Comparison of ENCODE assay signal across 17 cellular contexts in the genomic region with DNA sequence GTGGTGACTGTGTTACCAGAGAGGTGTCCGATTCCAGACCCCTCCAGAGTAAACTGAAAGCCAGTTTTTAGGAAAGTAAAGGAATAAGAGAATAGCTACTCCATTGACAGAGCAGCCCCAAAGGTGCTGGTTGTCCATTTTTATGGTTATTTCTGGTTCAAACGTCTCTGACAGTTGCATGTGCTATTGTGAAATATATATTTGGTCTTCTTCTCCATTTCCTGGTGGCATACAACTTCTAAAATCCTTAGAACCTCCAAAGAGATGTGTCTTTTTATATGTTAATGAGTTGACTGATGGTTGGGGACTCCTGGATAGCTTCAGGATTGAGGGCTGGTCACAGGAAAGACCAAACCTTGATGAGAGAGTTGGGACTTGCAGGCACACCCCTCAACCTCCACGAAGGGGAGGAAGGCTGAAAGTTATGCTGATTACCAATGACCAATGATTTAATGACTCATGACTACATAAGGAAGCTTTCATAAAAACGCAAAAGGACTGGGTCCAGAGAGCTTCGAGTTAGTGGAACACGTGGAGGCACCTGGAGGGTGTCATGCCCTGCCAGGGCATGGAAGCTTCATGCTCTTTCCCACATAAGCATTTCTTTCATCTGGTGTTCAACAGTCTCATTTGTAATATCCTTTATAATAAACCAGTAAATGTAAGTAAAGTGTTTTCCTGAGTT.
DNase-seq lines count a peak whose midpoint lies in the region; ATAC-seq and TF ChIP-seq lines count a peak whose summit lies in the region.
"Had no signal": no experiment of that assay in that cellular context is flagged by ENCODE, and none has a peak within 500 bp of the region (broad histone marks: within the 10 kb centered on the region; RNA-seq: fewer than 3 reads in every experiment).

No MANE protein-coding gene starts in this region.

- H2AFZ ChIP-seq in mesenchymal stem cell (ENCODE audit: low read depth, low read length) = no peak overlapping the region

- TF ChIP-seq CTCF in natural killer cell (IDR thresholded peaks at IDR 0.05) (no peak), brain microvascular endothelial cell (IDR thresholded peaks at IDR 0.05; ENCODE audit: low read depth, low read length, missing control alignments) (no peak), vagina (IDR thresholded peaks at IDR 0.05) (no peak)

- whole genome bisulfite sequencing in mesenchymal stem cell = 61% methylated on average over 6 of the region's 6 CpGs

- H3K23ac ChIP-seq in mesenchymal stem cell (ENCODE audit: low read length in 2 of 2) = no peak overlapping the region

- H3K18ac ChIP-seq in mesenchymal stem cell (ENCODE audit: low read depth in 1 of 2, low read length in 2 of 2) = no peak overlapping the region

- peak overlapping the region; percentile 39 for H3K4me3 ChIP-seq in brain microvascular endothelial cell (ENCODE audit: low read depth, low read length)
- peak overlapping the region in 1 of 2 experiments; percentile 69 for H3K4me3 ChIP-seq in mesenchymal stem cell (ENCODE audit: insufficient read depth in 1 of 2, low read depth in 1 of 2, low read length in 2 of 2)
- no peak overlapping the region for H3K4me3 ChIP-seq in vagina
- H3K4me3 ChIP-seq: uterus had no signal

- H3K4ac ChIP-seq in mesenchymal stem cell (ENCODE audit: low read depth in 1 of 2, low read length in 2 of 2) = no peak overlapping the region

- no peak overlapping the region for H2AK5ac ChIP-seq in mesenchymal stem cell (ENCODE audit: low read length, severe bottlenecking)

- no peak for ATAC-seq in natural killer cell
- no peak for ATAC-seq in natural killer cell treated with Interleukin-12 subunit alpha and Interleukin-12 subunit beta and Interleukin-15 and Interleukin-18, amount 100 ng/mL, for 72 hours
- no peak for ATAC-seq in GM21423 (IDR thresholded peaks at IDR 0.05; ENCODE audit: unreplicated experiment)
- ATAC-seq: esophagus mucosa had no signal

- no peak overlapping the region for H2BK12ac ChIP-seq in mesenchymal stem cell (ENCODE audit: low read length in 2 of 2)

- in situ Hi-C loops in brain microvascular endothelial cell (cut with HindIII; ENCODE audit: low pct_ligation_motif_present, low sequenced_read_pairs) = no loop called here

- H4K8ac ChIP-seq in mesenchymal stem cell (ENCODE audit: low read length) = no peak overlapping the region

- peak overlapping the region; percentile 45 for H3K9ac ChIP-seq in mesenchymal stem cell (ENCODE audit: low read length)

- H3K4me1 ChIP-seq in mesenchymal stem cell (ENCODE audit: control insufficient read depth, insufficient read depth, low read depth, low read length) = peaks cover under 1% of the 10 kb centered on the region
- no peaks in the 10 kb centered on the region for H3K4me1 ChIP-seq in vagina
- H3K4me1 ChIP-seq: uterus had no signal

- no peaks in the 10 kb centered on the region for H3K9me3 Mint-ChIP-seq in natural killer cell
- no peaks in the 10 kb centered on the region for H3K9me3 Mint-ChIP-seq in natural killer cell treated with Interleukin-12 subunit alpha and Interleukin-12 subunit beta and Interleukin-15 and Interleukin-18, amount 100 ng/mL, for 72 hours

- H3K27ac Mint-ChIP-seq in natural killer cell = no peak overlapping the region
- no peak overlapping the region for H3K27ac Mint-ChIP-seq in natural killer cell treated with Interleukin-12 subunit alpha and Interleukin-12 subunit beta and Interleukin-15 and Interleukin-18, amount 100 ng/mL, for 72 hours

- DNase-seq in natural killer cell = no peak
- DNase-seq in natural killer cell treated with Interleukin-12 subunit alpha and Interleukin-12 subunit beta and Interleukin-15 and Interleukin-18, amount 100 ng/mL, for 72 hours (ENCODE audit: low spot score) = no peak
- no peak for DNase-seq in brain microvascular endothelial cell
- no peak for DNase-seq in mesenchymal stem cell
- no peak for DNase-seq in stimulated activated CD4-positive, alpha-beta T cell treated with anti-CD3 and anti-CD28 coated beads, Interleukin-4, amount 100 ng/mL, for 24 hours
- no peak for DNase-seq in vagina (ENCODE audit: extremely low spot score in 2 of 2)
- DNase-seq in cerebellum (ENCODE audit: low spot score) = no peak
- DNase-seq: activated CD4-positive, alpha-beta T cell treated with anti-CD3 and anti-CD28 coated beads, Interleukin-2, amount 50 U/mL, for 48 hours; activated gamma-delta T cell treated with Interleukin-2 at 50 U/mL for 16 hours; C1 segment of cervical spinal cord; KG1; NCI-H1694 treated with DMSO at 0.1 percent for 48 hours; NCI-H524; RPMI8226; uterus had no signal

- H3K4me1 Mint-ChIP-seq in natural killer cell = peaks cover 0 to 11% of the 10 kb centered on the region in 2 donors
- peaks cover 0 to 5% of the 10 kb centered on the region in 2 donors for H3K4me1 Mint-ChIP-seq in natural killer cell treated with Interleukin-12 subunit alpha and Interleukin-12 subunit beta and Interleukin-15 and Interleukin-18, amount 100 ng/mL, for 72 hours (ENCODE audit: low read depth in 2 of 2)

- no peak overlapping the region for H4K91ac ChIP-seq in mesenchymal stem cell (ENCODE audit: low read length)

- H3K4me2 ChIP-seq in mesenchymal stem cell (ENCODE audit: low read length, poor library complexity, severe bottlenecking) = no peak overlapping the region

- H3K36me3 Mint-ChIP-seq in natural killer cell = no peaks in the 10 kb centered on the region
- H3K36me3 Mint-ChIP-seq in natural killer cell treated with Interleukin-12 subunit alpha and Interleukin-12 subunit beta and Interleukin-15 and Interleukin-18, amount 100 ng/mL, for 72 hours = no peaks in the 10 kb centered on the region

- peaks cover 31 to 37% of the 10 kb centered on the region in 2 donors for H3K27me3 Mint-ChIP-seq in natural killer cell (ENCODE audit: low read depth in 2 of 2)
- H3K27me3 Mint-ChIP-seq in natural killer cell treated with Interleukin-12 subunit alpha and Interleukin-12 subunit beta and Interleukin-15 and Interleukin-18, amount 100 ng/mL, for 72 hours = peaks cover 16 to 20% of the 10 kb centered on the region in 2 donors

- TF ChIP-seq POLR2A in vagina (IDR thresholded peaks at IDR 0.05) = no peak

- H2BK120ac ChIP-seq in mesenchymal stem cell (ENCODE audit: low read depth, low read length) = no peak overlapping the region

- H3K27me3 ChIP-seq in brain microvascular endothelial cell (replicated peaks) (no peaks in the 10 kb centered on the region), mesenchymal stem cell (ENCODE audit: control insufficient read depth in 1 of 2, insufficient read depth in 1 of 2, low read length in 2 of 2) (peaks cover 0 to 3% of the 10 kb centered on the region in 2 experiments), vagina (peaks cover under 1% of the 10 kb centered on the region)
- H3K27me3 ChIP-seq: uterus had no signal

- intact Hi-C loops in natural killer cell (cut with micrococcal nuclease) = no loop called here
- intact Hi-C loops in vagina (cut with DNase I) = no loop called here

- H2BK5ac ChIP-seq in mesenchymal stem cell (ENCODE audit: low read depth, low read length, poor library complexity, severe bottlenecking) = no peak overlapping the region

- H3K36me3 ChIP-seq in brain microvascular endothelial cell (replicated peaks) (no peaks in the 10 kb centered on the region), mesenchymal stem cell (ENCODE audit: control insufficient read depth in 1 of 2, insufficient read depth in 2 of 2, low read depth in 1 of 2, low read length in 2 of 2) (no peaks in the 10 kb centered on the region), vagina (no peaks in the 10 kb centered on the region)
- H3K36me3 ChIP-seq: uterus had no signal

- H2BK15ac ChIP-seq in mesenchymal stem cell (ENCODE audit: low read depth, poor library complexity, severe bottlenecking) = no peak overlapping the region

- H3K79me1 ChIP-seq in mesenchymal stem cell (replicated peaks; ENCODE audit: low read length, poor library complexity, severe bottlenecking) = no peaks in the 10 kb centered on the region

- no peak overlapping the region for H3K14ac ChIP-seq in mesenchymal stem cell (ENCODE audit: low read length in 2 of 2)

- H3K27ac ChIP-seq in brain microvascular endothelial cell (no peak overlapping the region), mesenchymal stem cell (ENCODE audit: low read length, poor library complexity, severe bottlenecking) (no peak overlapping the region), vagina (no peak overlapping the region)
- H3K27ac ChIP-seq: uterus had no signal

- H3K4me3 Mint-ChIP-seq in natural killer cell = peak overlapping the region; percentile 47
- H3K4me3 Mint-ChIP-seq in natural killer cell treated with Interleukin-12 subunit alpha and Interleukin-12 subunit beta and Interleukin-15 and Interleukin-18, amount 100 ng/mL, for 72 hours = no peak overlapping the region

- H3K9me3 ChIP-seq in mesenchymal stem cell (ENCODE audit: control insufficient read depth, low read length) (no peaks in the 10 kb centered on the region), vagina (no peaks in the 10 kb centered on the region)
- H3K9me3 ChIP-seq: uterus had no signal
